ENCODE assay signal across 23 cellular contexts in the genomic region with DNA sequence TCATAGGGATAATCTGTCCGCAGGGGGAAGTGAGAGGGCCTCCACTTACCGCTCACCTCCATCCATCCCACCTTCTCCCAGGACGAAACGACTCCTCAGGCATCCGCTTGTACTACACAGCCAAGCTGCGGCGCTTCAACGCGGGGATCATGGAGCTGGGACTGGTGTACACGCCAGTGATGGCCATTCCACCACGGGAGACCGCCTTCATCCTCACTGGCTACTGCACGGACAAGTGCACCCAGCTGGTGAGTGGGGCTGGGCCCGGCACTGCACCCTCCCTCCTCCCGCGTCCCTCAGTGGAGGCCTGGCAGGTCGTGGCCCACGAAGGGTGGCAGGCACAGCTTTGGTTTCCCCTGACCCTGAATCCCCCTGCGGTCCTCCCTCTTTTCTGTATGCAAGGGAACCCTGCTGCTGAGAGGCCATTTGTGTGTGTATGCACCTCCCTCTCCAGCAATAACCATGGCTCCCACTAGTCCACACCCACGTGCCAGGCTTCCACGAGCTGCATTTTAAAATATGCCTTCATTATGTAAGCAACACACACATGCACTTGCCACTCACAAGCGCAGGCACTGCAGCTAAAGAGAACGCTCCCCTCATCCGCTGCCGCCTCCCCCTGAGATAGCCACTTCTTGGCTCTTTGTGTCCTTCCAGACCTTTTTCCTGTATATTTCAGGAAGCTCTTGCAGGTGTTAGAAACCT. TPM values are rescaled to one million over a fixed set of nuclear protein-coding genes. Genes with fewer than 3 reads are reported as not detected.
"Had no signal": no experiment of that assay in that cellular context is flagged by ENCODE, and none has a peak within 500 bp of the region (broad histone marks: within the 10 kb centered on the region; RNA-seq: fewer than 3 reads in every experiment).

No MANE protein-coding gene starts in this region.

- ATAC-seq: activated naive CD4-positive, alpha-beta T cell treated with anti-CD3 and anti-CD28 coated beads, Interleukin-2, amount 50 U/mL, for 72 hours; activated naive CD8-positive, alpha-beta T cell treated with anti-CD3 and anti-CD28 coated beads, Interleukin-2, amount 50 U/mL, for 24 hours; activated T-cell treated with anti-CD3 and anti-CD28 coated beads, Interleukin-2, amount 50 U/mL, for 4 hours; K562; PC-3 had no signal

- FAIRE-seq: astrocyte, K562, RCC 7860, TTC549 had no signal

- H3K4me1 Mint-ChIP-seq: activated CD4-positive, alpha-beta T cell treated with anti-CD3 and anti-CD28 coated beads, Interleukin-2, amount 10 ng/mL, durations not matched to agents 7 days and 5 days; activated naive CD8-positive, alpha-beta T cell treated with anti-CD3 and anti-CD28 coated beads, Interleukin-2, amount 50 U/mL, for 24 hours had no signal

- H3K27ac Mint-ChIP-seq: activated CD4-positive, alpha-beta memory T cell treated with anti-CD3 and anti-CD28 coated beads for 36 hours; activated CD4-positive, alpha-beta T cell treated with anti-CD3 and anti-CD28 coated beads, Interleukin-2, amount 10 ng/mL, durations not matched to agents 7 days and 5 days; activated naive CD8-positive, alpha-beta T cell treated with anti-CD3 and anti-CD28 coated beads, Interleukin-2, amount 50 U/mL, for 24 hours; T-cell had no signal

- H3K4me3 ChIP-seq: K562 had no signal

- H3K36me3 Mint-ChIP-seq: activated CD4-positive, alpha-beta memory T cell treated with anti-CD3 and anti-CD28 coated beads for 36 hours; activated naive CD4-positive, alpha-beta T cell treated with anti-CD3 and anti-CD28 coated beads, Interleukin-2, amount 50 U/mL, for 72 hours; brain; T-cell had no signal

- DNase-seq: activated CD4-positive, alpha-beta memory T cell treated with anti-CD3 and anti-CD28 coated beads for 36 hours; activated CD4-positive, alpha-beta T cell treated with anti-CD3 and anti-CD28 coated beads, Interleukin-2, amount 10 ng/mL, durations not matched to agents 7 days and 5 days; activated CD4-positive, CD25-positive, alpha-beta regulatory T cell; activated CD8-positive, alpha-beta memory T cell treated with anti-CD3 and anti-CD28 coated beads for 24 hours; activated effector memory CD4-positive, alpha-beta T cell treated with anti-CD3 and anti-CD28 coated beads, Interleukin-2, amount 50 U/mL, for 16 hours; activated naive CD4-positive, alpha-beta T cell treated with Interleukin-2 at 50 U/mL for 16 hours; activated naive CD8-positive, alpha-beta T cell treated with anti-CD3 and anti-CD28 coated beads, Interleukin-2, amount 50 U/mL, for 24 hours; activated T-cell treated with anti-CD3 and anti-CD28 coated beads, Interleukin-2, amount 50 U/mL, for 4 hours; Karpas-422; MM.1S; NCI-H1436 treated with DMSO at 0.1 percent for 48 hours; NCI-H2081; PC-3; SIG-M5; T-helper 2 cell; T1000 had no signal

- H3K4me3 Mint-ChIP-seq: activated CD4-positive, alpha-beta memory T cell treated with anti-CD3 and anti-CD28 coated beads for 36 hours; activated CD4-positive, alpha-beta T cell treated with anti-CD3 and anti-CD28 coated beads, Interleukin-2, amount 10 ng/mL, durations not matched to agents 7 days and 5 days; activated naive CD8-positive, alpha-beta T cell treated with anti-CD3 and anti-CD28 coated beads, Interleukin-2, amount 50 U/mL, for 24 hours; activated T-cell treated with anti-CD3 and anti-CD28 coated beads, Interleukin-2, amount 50 U/mL, for 4 hours; brain had no signal

- H3K9me3 Mint-ChIP-seq: activated CD4-positive, alpha-beta memory T cell treated with anti-CD3 and anti-CD28 coated beads for 36 hours; activated CD4-positive, alpha-beta T cell treated with anti-CD3 and anti-CD28 coated beads, Interleukin-2, amount 10 ng/mL, durations not matched to agents 7 days and 5 days; activated naive CD4-positive, alpha-beta T cell treated with anti-CD3 and anti-CD28 coated beads, Interleukin-2, amount 50 U/mL, for 72 hours; activated naive CD8-positive, alpha-beta T cell treated with anti-CD3 and anti-CD28 coated beads, Interleukin-2, amount 50 U/mL, for 24 hours; activated T-cell treated with anti-CD3 and anti-CD28 coated beads, Interleukin-2, amount 50 U/mL, for 4 hours; T-cell had no signal

- H3K27me3 Mint-ChIP-seq: activated CD4-positive, alpha-beta T cell treated with anti-CD3 and anti-CD28 coated beads, Interleukin-2, amount 10 ng/mL, durations not matched to agents 7 days and 5 days had no signal

RNA-seq across cellular contexts. Expression of gene DBH, which starts 11.8 kb away (rescaled TPM):
- total RNA-seq: activated CD4-positive, alpha-beta memory T cell treated with anti-CD3 and anti-CD28 coated beads for 36 hours; activated CD4-positive, alpha-beta T cell treated with anti-CD3 and anti-CD28 coated beads, Interleukin-2, amount 10 ng/mL, durations not matched to agents 7 days and 5 days; activated naive CD4-positive, alpha-beta T cell treated with anti-CD3 and anti-CD28 coated beads, Interleukin-2, amount 50 U/mL, for 72 hours; activated T-cell treated with anti-CD3 and anti-CD28 coated beads, Interleukin-2, amount 50 U/mL, for 4 hours; astrocyte; K562; PC-3 had no signal
- polyA plus RNA-seq: K562 had no signal

RNA-seq across cellular contexts. Expression of gene FAM163B, which starts 38.7 kb away (rescaled TPM):
- total RNA-seq: activated CD4-positive, alpha-beta memory T cell treated with anti-CD3 and anti-CD28 coated beads for 36 hours; activated CD4-positive, alpha-beta T cell treated with anti-CD3 and anti-CD28 coated beads, Interleukin-2, amount 10 ng/mL, durations not matched to agents 7 days and 5 days; activated naive CD4-positive, alpha-beta T cell treated with anti-CD3 and anti-CD28 coated beads, Interleukin-2, amount 50 U/mL, for 72 hours; activated T-cell treated with anti-CD3 and anti-CD28 coated beads, Interleukin-2, amount 50 U/mL, for 4 hours; astrocyte; K562; PC-3; T-cell had no signal
- polyA plus RNA-seq: K562 had no signal
